In genomic region chr16:10876799-10877341, GRCh38 we compare ENCODE assay signal across 8 cellular contexts. TPM values are rescaled to one million over a fixed set of nuclear protein-coding genes. Genes with fewer than 3 reads are reported as not detected.
DNase-seq lines count a peak whose midpoint lies in the region; ATAC-seq and TF ChIP-seq lines count a peak whose summit lies in the region.

Gene CIITA, plus strand, starts transcription at chr16:10877202. Its CDS starts 129 bp downstream, at chr16:10877331.

- POLR2A ChIA-PET in CD4-positive, alpha-beta memory T cell (lab: Charles Lee; ENCODE audit: partially characterized antibody) = interaction anchor here (1.4 kb wide), 1 partner anchor 133 kb away, joined by 4 read pairs; the partner anchor contains the start of gene NUBP1

- ATAC-seq in GM19324 (IDR thresholded peaks at IDR 0.05; ENCODE audit: low FRiP score, unreplicated experiment) = peak; percentile 61
- peak; percentile 56 for ATAC-seq in HG03196 (IDR thresholded peaks at IDR 0.05; ENCODE audit: unreplicated experiment)
- peak; percentile 7 for ATAC-seq in left lobe of liver

- peaks cover 0 to 3% (median 0%) of the 10 kb centered on the region in 8 donors for H3K9me3 Mint-ChIP-seq in CD4-positive, alpha-beta memory T cell
- no peaks in the 10 kb centered on the region for H3K9me3 Mint-ChIP-seq in type B pancreatic cell

- H3K27me3 Mint-ChIP-seq in CD4-positive, alpha-beta memory T cell = peaks cover 13 to 33% of the 10 kb centered on the region in 2 donors
- peaks cover 49% of the 10 kb centered on the region for H3K27me3 Mint-ChIP-seq in type B pancreatic cell

- no peak for TF ChIP-seq POLR2A in stomach (IDR thresholded peaks at IDR 0.05)

- no peak within 1 kb of the TSS for H3K27ac ChIP-seq in CD4-positive, alpha-beta memory T cell (ENCODE audit: low read depth, low read length)
- peak within 1 kb of the TSS in 3 of 5 donors; percentile 27 to 83 (median 83) for H3K27ac ChIP-seq in stomach

- H3K4me1 ChIP-seq in CD4-positive, alpha-beta memory T cell (ENCODE audit: insufficient read depth, low read length) = peaks cover 49% of the 10 kb centered on the region
- H3K4me1 ChIP-seq in stomach = peaks cover 13 to 57% (median 35%) of the 10 kb centered on the region in 4 donors

- H3K27ac Mint-ChIP-seq in CD4-positive, alpha-beta memory T cell = peak within 1 kb of the TSS in 6 of 7 donors; percentile 20 to 85 (median 46)
- no peak within 1 kb of the TSS for H3K27ac Mint-ChIP-seq in type B pancreatic cell

- intact Hi-C loops in CD4-positive, alpha-beta memory T cell (cut with micrococcal nuclease) = no loop called here
- intact Hi-C loops in stomach (cut with DNase I; ENCODE audit: low total_unique reads) = no loop called here

- H3K36me3 Mint-ChIP-seq in CD4-positive, alpha-beta memory T cell = peaks cover 0 to 2% of the 10 kb centered on the region in 2 donors
- no peaks in the 10 kb centered on the region for H3K36me3 Mint-ChIP-seq in type B pancreatic cell

- H3K4me3 Mint-ChIP-seq in CD4-positive, alpha-beta memory T cell = peak within 1 kb of the TSS; percentile 75 to 93 (median 90)
- H3K4me3 Mint-ChIP-seq in type B pancreatic cell = no peak within 1 kb of the TSS

- H3K36me3 ChIP-seq in CD4-positive, alpha-beta memory T cell (ENCODE audit: insufficient read depth, low read length) = no peaks in the 10 kb centered on the region
- H3K36me3 ChIP-seq in stomach = no peaks in the 10 kb centered on the region

- no peak for TF ChIP-seq EP300 in stomach (IDR thresholded peaks at IDR 0.05)

- H3K4me1 Mint-ChIP-seq in CD4-positive, alpha-beta memory T cell = peaks cover 28 to 53% (median 36%) of the 10 kb centered on the region in 4 donors
- H3K4me1 Mint-ChIP-seq in type B pancreatic cell (ENCODE audit: unreplicated experiment) = no peaks in the 10 kb centered on the region

- peaks cover 3% of the 10 kb centered on the region for H3K27me3 ChIP-seq in CD4-positive, alpha-beta memory T cell (ENCODE audit: insufficient read depth, low read length)
- peaks cover 0 to 45% (median 0%) of the 10 kb centered on the region in 3 donors for H3K27me3 ChIP-seq in stomach

- TF ChIP-seq CTCF in stomach (IDR thresholded peaks at IDR 0.05) (no peak), type B pancreatic cell (conservative IDR thresholded peaks at IDR 0.05) (no peak)

- WGBS in stomach, 5 donors = 31 to 55% (median 48%) methylated on average over 9 of the region's 9 CpGs

- CTCF ChIA-PET in CD4-positive, alpha-beta memory T cell (lab: Charles Lee; ENCODE audit: partially characterized antibody) = no interaction called here

- H3K9me3 ChIP-seq in CD4-positive, alpha-beta memory T cell (ENCODE audit: control insufficient read depth in 1 of 2, low read length in 2 of 2) = no peaks in the 10 kb centered on the region
- no peaks in the 10 kb centered on the region for H3K9me3 ChIP-seq in stomach

- H3K4me3 ChIP-seq in CD4-positive, alpha-beta memory T cell (ENCODE audit: low read length in 2 of 2) = peak within 1 kb of the TSS; percentile 29 to 49
- peak within 1 kb of the TSS in 2 of 4 donors; percentile 64 to 76 for H3K4me3 ChIP-seq in stomach

- peak; percentile 31 to 64 (median 49) for DNase-seq in CD4-positive, alpha-beta memory T cell
- peak; percentile 98 for DNase-seq in SIG-M5 treated with dmso at 0.1 percent for 504 hours (lab: John Stamatoyannopoulos, UW; ENCODE audit: unreplicated experiment)
- DNase-seq in astrocyte of the hippocampus (ENCODE audit: low read depth, low spot score) = peak; percentile 95
- DNase-seq in left lobe of liver (ENCODE audit: low spot score) = peak; percentile 54
- peak; percentile 89 for DNase-seq in stomach
- no peak for DNase-seq in type B pancreatic cell (ENCODE audit: extremely low spot score, unreplicated experiment)

RNA-seq across cellular contexts. Expression of gene CIITA, which starts in this region (rescaled TPM):
- total RNA-seq in CD4-positive, alpha-beta memory T cell = 1 to 10 TPM; 1.5 to 1.6 TPM
- polyA plus RNA-seq in CD4-positive, alpha-beta memory T cell = 1 to 10 TPM in 1 of 2 donors, under 1 TPM in 1; 0.08 to 1.6 TPM
- total RNA-seq in left lobe of liver (1.7 TPM), stomach (10 to 100 TPM in 3 of 5 donors, 1 to 10 TPM in 1, under 1 TPM in 1; under 0.01 to 67.1 (median 21.2) TPM), type B pancreatic cell (ENCODE audit: low replicate concordance) (not detected in 2 replicates)
- polyA plus RNA-seq in stomach = 10 to 100 TPM in 1 of 3 donors, 1 to 10 TPM in 2; 3.2 to 18.4 (median 4.3) TPM

Comparison
In these comparisons a context has a peak if more than half of its experiments do, and no peak if none do; other contexts are left out.
1. ATAC-seq: peak in every context shown above with its lines; median percentile 61 in GM19324; 56 in HG03196; 7 in left lobe of liver.